Comparison of ENCODE assay signal across 9 cellular contexts in genomic region chr9:120477534-120478001, GRCh38.
DNase-seq lines count a peak whose midpoint lies in the region; ATAC-seq, FAIRE-seq and TF ChIP-seq lines count a peak whose summit lies in the region.
"Had no signal": no experiment of that assay in that cellular context is flagged by ENCODE, and none has a peak within 500 bp of the region (broad histone marks: within the 10 kb centered on the region; RNA-seq: fewer than 3 reads in every experiment).

No MANE protein-coding gene starts in this region.

- ATAC-seq in GM18909 (IDR thresholded peaks at IDR 0.05; ENCODE audit: poor library complexity, unreplicated experiment) = peak; percentile 64
- no peak for ATAC-seq in GM19023 (IDR thresholded peaks at IDR 0.05; ENCODE audit: unreplicated experiment)
- ATAC-seq: naive thymus-derived CD8-positive, alpha-beta T cell had no signal

- DNase-seq in HuH-7.5 (ENCODE audit: low spot score) (peak; percentile 52), RPMI8226 (peak; percentile 9), cerebellar cortex (ENCODE audit: low spot score) (peak; percentile 71), keratinocyte (ENCODE audit: low read depth, low spot score) (no peak)
- DNase-seq in stimulated activated CD4-positive, alpha-beta T cell treated with anti-CD3 and anti-CD28 coated beads, Interleukin-15, amount 100 ng/mL, for 24 hours = peak; percentile 31

- peaks cover 2% of the 10 kb centered on the region for H3K9me1 ChIP-seq in keratinocyte (ENCODE audit: control insufficient read depth, extremely low read depth, insufficient read depth, low read length)

- H3K36me3 ChIP-seq in keratinocyte (ENCODE audit: control insufficient read depth in 2 of 2, extremely low read depth in 1 of 2, insufficient read depth in 2 of 2, low read length in 2 of 2) = peaks cover 16 to 26% of the 10 kb centered on the region in 2 experiments

- dilution Hi-C loops in keratinocyte (cut with MboI; ENCODE audit: extremely low pct_ligation_motif_present, low sequenced_read_pairs) = no loop called here

- no peaks in the 10 kb centered on the region for H3K27me3 ChIP-seq in keratinocyte (ENCODE audit: control insufficient read depth, extremely low read depth, insufficient read depth, low read length)

- no peak overlapping the region for H3K4me2 ChIP-seq in keratinocyte (ENCODE audit: control insufficient read depth, extremely low read depth, insufficient read depth, low read depth, low read length)

- H3K27ac ChIP-seq in C4-2B (peak overlapping the region; percentile 43), keratinocyte (ENCODE audit: control insufficient read depth, insufficient read depth, low read length) (no peak overlapping the region)

- H3K9ac ChIP-seq in keratinocyte (ENCODE audit: control insufficient read depth, extremely low read depth, insufficient read depth, low read length) = no peak overlapping the region

- FAIRE-seq in keratinocyte (lab: Jason Lieb, UNC) = peak; percentile 13

- no peaks in the 10 kb centered on the region for H4K20me1 ChIP-seq in keratinocyte (ENCODE audit: control insufficient read depth, extremely low read depth, insufficient read depth, low read length)

- no peaks in the 10 kb centered on the region for H3K9me3 ChIP-seq in keratinocyte (ENCODE audit: control insufficient read depth, low read depth, low read length)

- TF ChIP-seq CTCF in C4-2B (conservative IDR thresholded peaks at IDR 0.05) (peak; percentile 99), keratinocyte (optimal IDR thresholded peaks at IDR 0.05 in 1 of 3, IDR thresholded peaks at IDR 0.05 in 1 of 3, conservative IDR thresholded peaks at IDR 0.05 in 1 of 3; ENCODE audit: extremely low read depth in 1 of 3, insufficient read depth in 2 of 3, low read length in 3 of 3) (peak; percentile 85 to 91 (median 90))

- no peaks in the 10 kb centered on the region for H3K79me2 ChIP-seq in keratinocyte (ENCODE audit: control insufficient read depth, insufficient read depth, low read length)

- peaks cover 6% of the 10 kb centered on the region for H3K4me1 ChIP-seq in keratinocyte (ENCODE audit: control insufficient read depth, extremely low read depth, insufficient read depth, low read length)

- no peak overlapping the region for H2AFZ ChIP-seq in keratinocyte (ENCODE audit: control insufficient read depth, low read length)

- no peak overlapping the region for H3K4me3 ChIP-seq in keratinocyte (ENCODE audit: control insufficient read depth in 2 of 3, extremely low read depth in 1 of 3, insufficient read depth in 2 of 3, low read depth in 1 of 3, low read length in 3 of 3)
